ENCODE assay signal across 29 cellular contexts in genomic region chr20:4764805-4765204, GRCh38. TPM values are rescaled to one million over a fixed set of nuclear protein-coding genes. Genes with fewer than 3 reads are reported as not detected.
A peak's percentile ranks its signal among the peaks of the same experiment; 100 is the strongest.
DNase-seq lines count a peak whose midpoint lies in the region; ATAC-seq, FAIRE-seq and TF ChIP-seq lines count a peak whose summit lies in the region.
"Had no signal": no experiment of that assay in that cellular context is flagged by ENCODE, and none has a peak within 500 bp of the region (broad histone marks: within the 10 kb centered on the region; RNA-seq: fewer than 3 reads in every experiment).

No MANE protein-coding gene starts in this region.

- CTCF ChIA-PET in HEK293 (lab: Yijun Ruan, JAX), result interaction anchor here (1.1 to 1.8 kb wide), 3 partner anchors 15 to 336 kb away, joined by 3 to 4 read pairs (median 3); no protein-coding TSS in a partner anchor

- ATAC-seq in HG03175 (IDR thresholded peaks at IDR 0.05; ENCODE audit: unreplicated experiment) (no peak), left colon (no peak)
- ATAC-seq: A549, GM12878 had no signal

- TF ChIP-seq CTCF in CD14-positive monocyte (IDR thresholded peaks at IDR 0.05) (no peak), HEK293 (tag by site-specific recombination; IDR thresholded peaks at IDR 0.05) (no peak), bronchial epithelial cell (IDR thresholded peaks at IDR 0.05; ENCODE audit: insufficient read depth, low read length, severe bottlenecking) (no peak)

- H3K36me3 ChIP-seq in HEK293 (ENCODE audit: control insufficient read depth in 2 of 2, insufficient read depth in 1 of 2, low read length in 2 of 2) (no peaks in the 10 kb centered on the region), bronchial epithelial cell (ENCODE audit: control insufficient read depth, insufficient read depth, low read length) (no peaks in the 10 kb centered on the region)
- H3K36me3 ChIP-seq: BLaER1 treated with 17β-estradiol and CSF1 and Interleukin-3, amounts not matched to agents 10 nM and 100 nM had no signal

- intact Hi-C loops in CD14-positive monocyte (cut with micrococcal nuclease), result no loop called here
- intact Hi-C loops in left colon (cut with DNase I, micrococcal nuclease), result no loop called here

- H3K4me3 ChIP-seq in HEK293 (ENCODE audit: low read depth, low read length) (no peak overlapping the region), bronchial epithelial cell (ENCODE audit: low read depth, low read length) (no peak overlapping the region)
- H3K4me3 ChIP-seq: A549; BLaER1 treated with 17β-estradiol and CSF1 and Interleukin-3, amounts not matched to agents 10 nM and 100 nM; GM12878 had no signal

- POLR2A ChIA-PET in HEK293 (lab: Yijun Ruan, JAX), result no interaction called here

- FAIRE-seq in bronchial epithelial cell (lab: Jason Lieb, UNC), result peak; percentile 77
- FAIRE-seq: A549, GM12878, GM12892, GM18507 had no signal

- H3K9me3 Mint-ChIP-seq in CD14-positive monocyte, result no peaks in the 10 kb centered on the region
- H3K9me3 Mint-ChIP-seq: CD4-positive, alpha-beta memory T cell; CD4-positive, CD25-positive, alpha-beta regulatory T cell; CD8-positive, alpha-beta memory T cell had no signal

- H3K27me3 ChIP-seq in bronchial epithelial cell (ENCODE audit: control insufficient read depth, insufficient read depth, low read length), result peaks cover 1% of the 10 kb centered on the region
- H3K27me3 ChIP-seq: BLaER1 treated with 17β-estradiol and CSF1 and Interleukin-3, amounts not matched to agents 10 nM and 100 nM had no signal

- H3K4me1 Mint-ChIP-seq in CD14-positive monocyte, result peaks cover 63% of the 10 kb centered on the region

- peak overlapping the region in 5 of 7 donors; percentile 32 to 94 (median 65) for H3K27ac Mint-ChIP-seq in CD14-positive monocyte
- H3K27ac Mint-ChIP-seq: CD4-positive, CD25-positive, alpha-beta regulatory T cell had no signal

- no peak for DNase-seq in CD14-positive monocyte (ENCODE audit: low spot score)
- no peak for DNase-seq in bronchial epithelial cell (ENCODE audit: low read depth)
- DNase-seq in islet precursor cell, result peak; percentile 29
- DNase-seq in NCI-H446 (lab: John Stamatoyannopoulos, UW), result no peak
- DNase-seq in left colon, result no peak
- DNase-seq: CD4-positive, alpha-beta memory T cell; CD4-positive, CD25-positive, alpha-beta regulatory T cell; CD8-positive, alpha-beta memory T cell; COR-L47; DMS 273 treated with DMSO at 0.1 percent for 48 hours; DMS153; DMS53; DMS79; DND-41; EL; GDM1 had no signal

- peaks cover 0 to 2% of the 10 kb centered on the region in 2 donors for H3K36me3 Mint-ChIP-seq in CD14-positive monocyte
- H3K36me3 Mint-ChIP-seq: CD4-positive, alpha-beta memory T cell; CD4-positive, CD25-positive, alpha-beta regulatory T cell had no signal

- no peaks in the 10 kb centered on the region for H3K9me3 ChIP-seq in HEK293 (ENCODE audit: control insufficient read depth, insufficient read depth, low read depth, low read length)
- H3K9me3 ChIP-seq: A549 had no signal

- H3K4me3 Mint-ChIP-seq in CD14-positive monocyte, result no peak overlapping the region
- H3K4me3 Mint-ChIP-seq: B cell; CD4-positive, alpha-beta memory T cell; CD4-positive, CD25-positive, alpha-beta regulatory T cell; CD8-positive, alpha-beta memory T cell had no signal

- H3K27ac ChIP-seq in HEK293 (ENCODE audit: extremely low read depth, low read depth, low read length), result no peak overlapping the region
- H3K27ac ChIP-seq: 22Rv1; A549; BLaER1 treated with 17β-estradiol and CSF1 and Interleukin-3, amounts not matched to agents 10 nM and 100 nM; C4-2B had no signal

- H3K4me1 ChIP-seq in HEK293 (ENCODE audit: control insufficient read depth, insufficient read depth, low read length), result no peaks in the 10 kb centered on the region

- peaks cover 0 to 2% (median 0%) of the 10 kb centered on the region in 3 donors for H3K27me3 Mint-ChIP-seq in CD14-positive monocyte (ENCODE audit: low read depth in 3 of 3)
- H3K27me3 Mint-ChIP-seq: B cell; CD4-positive, alpha-beta memory T cell; CD8-positive, alpha-beta memory T cell had no signal

TF ChIP-seq in HEK293, 187 proteins besides CTCF, POLR2A, EP300 and RAD21:
- TF ChIP-seq ZNF37A (tag by site-specific recombination; IDR thresholded peaks at IDR 0.05), result peak; percentile 91
- TF ChIP-seq, protein P1, sequence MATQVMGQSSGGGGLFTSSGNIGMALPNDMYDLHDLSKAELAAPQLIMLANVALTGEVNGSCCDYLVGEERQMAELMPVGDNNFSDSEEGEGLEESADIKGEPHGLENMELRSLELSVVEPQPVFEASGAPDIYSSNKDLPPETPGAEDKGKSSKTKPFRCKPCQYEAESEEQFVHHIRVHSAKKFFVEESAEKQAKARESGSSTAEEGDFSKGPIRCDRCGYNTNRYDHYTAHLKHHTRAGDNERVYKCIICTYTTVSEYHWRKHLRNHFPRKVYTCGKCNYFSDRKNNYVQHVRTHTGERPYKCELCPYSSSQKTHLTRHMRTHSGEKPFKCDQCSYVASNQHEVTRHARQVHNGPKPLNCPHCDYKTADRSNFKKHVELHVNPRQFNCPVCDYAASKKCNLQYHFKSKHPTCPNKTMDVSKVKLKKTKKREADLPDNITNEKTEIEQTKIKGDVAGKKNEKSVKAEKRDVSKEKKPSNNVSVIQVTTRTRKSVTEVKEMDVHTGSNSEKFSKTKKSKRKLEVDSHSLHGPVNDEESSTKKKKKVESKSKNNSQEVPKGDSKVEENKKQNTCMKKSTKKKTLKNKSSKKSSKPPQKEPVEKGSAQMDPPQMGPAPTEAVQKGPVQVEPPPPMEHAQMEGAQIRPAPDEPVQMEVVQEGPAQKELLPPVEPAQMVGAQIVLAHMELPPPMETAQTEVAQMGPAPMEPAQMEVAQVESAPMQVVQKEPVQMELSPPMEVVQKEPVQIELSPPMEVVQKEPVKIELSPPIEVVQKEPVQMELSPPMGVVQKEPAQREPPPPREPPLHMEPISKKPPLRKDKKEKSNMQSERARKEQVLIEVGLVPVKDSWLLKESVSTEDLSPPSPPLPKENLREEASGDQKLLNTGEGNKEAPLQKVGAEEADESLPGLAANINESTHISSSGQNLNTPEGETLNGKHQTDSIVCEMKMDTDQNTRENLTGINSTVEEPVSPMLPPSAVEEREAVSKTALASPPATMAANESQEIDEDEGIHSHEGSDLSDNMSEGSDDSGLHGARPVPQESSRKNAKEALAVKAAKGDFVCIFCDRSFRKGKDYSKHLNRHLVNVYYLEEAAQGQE (tag by site-specific recombination; IDR thresholded peaks at IDR 0.05), result no peak

RNA-seq across cellular contexts. Expression of gene PRND, which starts 43.1 kb away (rescaled TPM):
- polyA plus RNA-seq in CD14-positive monocyte, result not detected
- total RNA-seq in bronchial epithelial cell, result not detected in 2 replicates
- under 1 TPM in 1 of 2 donors, not detected in 1; 0.20 TPM for total RNA-seq in left colon
- total RNA-seq: B cell; CD4-positive, alpha-beta memory T cell; CD4-positive, CD25-positive, alpha-beta regulatory T cell; CD8-positive, alpha-beta memory T cell; Daoy; G401; GM12878 had no signal
- polyA plus RNA-seq: A549, BJ, GM12878 had no signal

RNA-seq across cellular contexts. Expression of gene RASSF2, which starts 58.6 kb away (rescaled TPM):
- 100 to 1,000 TPM; 167 to 214 TPM for polyA plus RNA-seq in CD14-positive monocyte
- total RNA-seq in bronchial epithelial cell (under 0.01 and 0.26 TPM in 2 replicates), left colon (1 to 10 TPM; 1.9 to 5.9 TPM)
